Comparison of ENCODE assay signal across 27 cellular contexts in genomic region chr3:62798000-62798399, GRCh38.
"Had no signal": no experiment of that assay in that cellular context is flagged by ENCODE, and none has a peak within 500 bp of the region (broad histone marks: within the 10 kb centered on the region; RNA-seq: fewer than 3 reads in every experiment).

No MANE protein-coding gene starts in this region.

- H3K27me3 Mint-ChIP-seq: activated naive CD8-positive, alpha-beta T cell treated with anti-CD3 and anti-CD28 coated beads for 36 hours; natural killer cell treated with Interleukin-12 subunit alpha and Interleukin-12 subunit beta and Interleukin-15 and Interleukin-18, amount 100 ng/mL, for 72 hours; stimulated activated naive CD8-positive, alpha-beta T cell treated with anti-CD3 and anti-CD28 coated beads, Interleukin-15, Interleukin-2, amounts not matched to agents 100 ng/mL and 50 ng/mL, for 24 hours had no signal

- DNase-seq: activated CD4-positive, alpha-beta T cell treated with anti-CD3 and anti-CD28 coated beads for 4 hours; activated CD4-positive, alpha-beta T cell treated with anti-CD3 and anti-CD28 coated beads, Interleukin-2, amount 50 U/mL, for 4 hours; activated effector memory CD4-positive, alpha-beta T cell treated with Interleukin-2 at 50 U/mL for 16 hours; activated naive CD4-positive, alpha-beta T cell treated with anti-CD3 and anti-CD28 coated beads for 36 hours; activated naive CD8-positive, alpha-beta T cell treated with anti-CD3 and anti-CD28 coated beads for 36 hours; activated T-cell treated with anti-CD3 and anti-CD28 coated beads for 4 hours; adrenal gland; aorta; dermis blood vessel endothelial cell; effector CD4-positive, alpha-beta T cell; left ventricle myocardium inferior; posterior cingulate gyrus; right lobe of liver; stimulated activated CD4-positive, alpha-beta T cell treated with anti-CD3 and anti-CD28 coated beads, Interleukin-12 subunit alpha, Interleukin-12 subunit beta, amount 100 ng/mL, for 4 hours; stimulated activated CD4-positive, alpha-beta T cell treated with anti-CD3 and anti-CD28 coated beads, Interleukin-4, amount 100 ng/mL, for 1 hour; substantia nigra; uterus had no signal

- H3K9me3 ChIP-seq: adrenal gland, body of pancreas, left ventricle myocardium inferior, mucosa of descending colon, right lobe of liver, uterus had no signal

- H3K4me3 Mint-ChIP-seq: activated naive CD4-positive, alpha-beta T cell treated with anti-CD3 and anti-CD28 coated beads for 36 hours; activated naive CD8-positive, alpha-beta T cell treated with anti-CD3 and anti-CD28 coated beads for 36 hours; natural killer cell treated with Interleukin-12 subunit alpha and Interleukin-12 subunit beta and Interleukin-15 and Interleukin-18, amount 100 ng/mL, for 72 hours; stimulated activated effector memory CD8-positive, alpha-beta T cell treated with anti-CD3 and anti-CD28 coated beads, Interleukin-12 subunit alpha, Interleukin-12 subunit beta, amount 100 ng/mL, for 72 hours; stimulated activated naive CD8-positive, alpha-beta T cell treated with anti-CD3 and anti-CD28 coated beads, Interleukin-15, Interleukin-2, amounts not matched to agents 100 ng/mL and 50 ng/mL, for 24 hours; type B pancreatic cell had no signal

- H3K4me1 ChIP-seq: adrenal gland, body of pancreas, left ventricle myocardium inferior, right lobe of liver, uterus had no signal

- H3K36me3 Mint-ChIP-seq: activated naive CD8-positive, alpha-beta T cell treated with anti-CD3 and anti-CD28 coated beads for 36 hours; natural killer cell treated with Interleukin-12 subunit alpha and Interleukin-12 subunit beta and Interleukin-15 and Interleukin-18, amount 100 ng/mL, for 72 hours; stimulated activated effector memory CD8-positive, alpha-beta T cell treated with anti-CD3 and anti-CD28 coated beads, Interleukin-12 subunit alpha, Interleukin-12 subunit beta, amount 100 ng/mL, for 72 hours; type B pancreatic cell had no signal

- H3K27ac ChIP-seq: adrenal gland, body of pancreas, left ventricle myocardium inferior, right lobe of liver, uterus had no signal

- H3K36me3 ChIP-seq: adrenal gland, left ventricle myocardium inferior, right lobe of liver, uterus had no signal

- H3K9me3 Mint-ChIP-seq: activated naive CD4-positive, alpha-beta T cell treated with anti-CD3 and anti-CD28 coated beads for 36 hours; activated naive CD8-positive, alpha-beta T cell treated with anti-CD3 and anti-CD28 coated beads for 36 hours; type B pancreatic cell had no signal

- ATAC-seq: body of pancreas; mucosa of descending colon; right lobe of liver; stimulated activated effector memory CD8-positive, alpha-beta T cell treated with anti-CD3 and anti-CD28 coated beads, Interleukin-12 subunit alpha, Interleukin-12 subunit beta, amount 100 ng/mL, for 72 hours had no signal

- FAIRE-seq: colon, endometrium, frontal cortex had no signal

- H3K27me3 ChIP-seq: adrenal gland, body of pancreas, right lobe of liver, uterus had no signal

- H3K27ac Mint-ChIP-seq: activated naive CD4-positive, alpha-beta T cell treated with anti-CD3 and anti-CD28 coated beads for 36 hours; activated naive CD8-positive, alpha-beta T cell treated with anti-CD3 and anti-CD28 coated beads for 36 hours; natural killer cell treated with Interleukin-12 subunit alpha and Interleukin-12 subunit beta and Interleukin-15 and Interleukin-18, amount 100 ng/mL, for 72 hours; stimulated activated effector memory CD8-positive, alpha-beta T cell treated with anti-CD3 and anti-CD28 coated beads, Interleukin-12 subunit alpha, Interleukin-12 subunit beta, amount 100 ng/mL, for 72 hours; stimulated activated naive CD8-positive, alpha-beta T cell treated with anti-CD3 and anti-CD28 coated beads, Interleukin-15, Interleukin-2, amounts not matched to agents 100 ng/mL and 50 ng/mL, for 24 hours; type B pancreatic cell had no signal

- H3K4me1 Mint-ChIP-seq: activated naive CD8-positive, alpha-beta T cell treated with anti-CD3 and anti-CD28 coated beads for 36 hours; stimulated activated effector memory CD8-positive, alpha-beta T cell treated with anti-CD3 and anti-CD28 coated beads, Interleukin-12 subunit alpha, Interleukin-12 subunit beta, amount 100 ng/mL, for 72 hours had no signal

- H3K4me3 ChIP-seq: adrenal gland, body of pancreas, left ventricle myocardium inferior, lung, mucosa of descending colon, right lobe of liver, uterus had no signal
